In the genomic region with DNA sequence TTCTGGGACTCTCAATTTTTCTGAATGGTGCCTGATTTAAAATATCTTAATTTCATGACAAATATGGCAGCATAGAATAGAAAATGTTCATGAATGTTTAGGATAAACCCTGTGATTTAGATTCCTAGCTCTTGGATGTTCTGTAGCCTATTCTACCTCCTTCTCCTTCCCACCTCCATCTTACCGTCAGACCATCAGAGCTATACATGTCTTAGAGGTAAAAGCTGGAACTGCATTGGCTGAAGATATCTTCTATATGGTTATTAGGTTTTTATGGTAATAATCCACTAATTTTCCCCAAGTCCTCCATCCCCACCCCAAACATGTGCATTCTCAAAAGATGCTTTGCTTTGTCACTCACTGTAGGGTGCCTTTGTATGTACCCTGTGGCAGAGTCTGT, we compare ENCODE assay signal across 21 cellular contexts. TPM values are rescaled to one million over a fixed set of nuclear protein-coding genes. Genes with fewer than 3 reads are reported as not detected.
DNase-seq lines count a peak whose midpoint lies in the region; ATAC-seq, FAIRE-seq and TF ChIP-seq lines count a peak whose summit lies in the region.
"Had no signal": no experiment of that assay in that cellular context is flagged by ENCODE, and none has a peak within 500 bp of the region (broad histone marks: within the 10 kb centered on the region; RNA-seq: fewer than 3 reads in every experiment).

No MANE protein-coding gene starts in this region.

- H3K4me1 Mint-ChIP-seq in activated T-helper 1 cell treated with anti-CD3 and anti-CD28 coated beads, Interleukin-12 subunit alpha, Interleukin-12 subunit beta, Interleukin-2, Interleukin-4 antibody, amounts not matched to agents 30 ng/mL and 10 ng/mL and 1 ng/mL, durations not matched to agents 14 hours and 24 hours and 36 hours (ENCODE audit: low read depth): no peaks in the 10 kb centered on the region

- H3K36me3 ChIP-seq in DND-41 (ENCODE audit: insufficient read depth, low read length) (no peaks in the 10 kb centered on the region), esophagus muscularis mucosa (no peaks in the 10 kb centered on the region), neuronal stem cell (replicated peaks in 1 of 2; ENCODE audit: control insufficient read depth in 2 of 2, insufficient read depth in 2 of 2, low read length in 2 of 2) (no peaks in the 10 kb centered on the region), body of pancreas (replicated peaks in 1 of 2; ENCODE audit: insufficient read depth in 1 of 2, low read depth in 2 of 2) (no peaks in the 10 kb centered on the region)
- H3K36me3 ChIP-seq: BE2C had no signal

- no peak overlapping the region for H2AFZ ChIP-seq in DND-41 (ENCODE audit: low read depth, low read length)
- peak overlapping the region; percentile 70 for H2AFZ ChIP-seq in neuronal stem cell (ENCODE audit: low read length)

- TF ChIP-seq EP300 in A549 (IDR thresholded peaks at IDR 0.05): no peak
- TF ChIP-seq EP300 in esophagus muscularis mucosa (IDR thresholded peaks at IDR 0.05): no peak

- no peak for TF ChIP-seq POLR2A in A549 (IDR thresholded peaks at IDR 0.05; ENCODE audit: low read length)
- no peak for TF ChIP-seq POLR2A in esophagus muscularis mucosa (IDR thresholded peaks at IDR 0.05; ENCODE audit: low read depth)
- TF ChIP-seq POLR2A in body of pancreas (IDR thresholded peaks at IDR 0.05): no peak

- H3K27ac ChIP-seq in A549 (no peak overlapping the region), DND-41 (ENCODE audit: low read length) (no peak overlapping the region), esophagus muscularis mucosa (replicated peaks in 1 of 4) (peak overlapping the region in 3 of 4 donors; percentile 7 to 20 (median 16)), neuronal stem cell (replicated peaks; ENCODE audit: low read length) (no peak overlapping the region), body of pancreas (no peak overlapping the region)

- H3K4ac ChIP-seq in neuronal stem cell (ENCODE audit: low read length): no peak overlapping the region

- H3K79me2 ChIP-seq in DND-41 (ENCODE audit: insufficient read depth, low read length): no peaks in the 10 kb centered on the region

- H3K79me1 ChIP-seq in neuronal stem cell (ENCODE audit: low read depth, low read length): no peaks in the 10 kb centered on the region

- no peak overlapping the region for H3K23ac ChIP-seq in neuronal stem cell (ENCODE audit: low read depth, low read length, poor library complexity)

- H3K4me2 ChIP-seq in A549: no peak overlapping the region
- no peak overlapping the region for H3K4me2 ChIP-seq in DND-41 (ENCODE audit: insufficient read depth, low read length)
- H3K4me2 ChIP-seq in neuronal stem cell (ENCODE audit: insufficient read depth, low read length, poor library complexity, severe bottlenecking): no peak overlapping the region

- H3K36me3 Mint-ChIP-seq in activated T-helper 1 cell treated with anti-CD3 and anti-CD28 coated beads, Interleukin-12 subunit alpha, Interleukin-12 subunit beta, Interleukin-2, Interleukin-4 antibody, amounts not matched to agents 30 ng/mL and 10 ng/mL and 1 ng/mL, durations not matched to agents 14 hours and 24 hours and 36 hours (ENCODE audit: low read depth): no peaks in the 10 kb centered on the region

- no peaks in the 10 kb centered on the region for H3K27me3 Mint-ChIP-seq in activated T-helper 1 cell treated with anti-CD3 and anti-CD28 coated beads, Interleukin-12 subunit alpha, Interleukin-12 subunit beta, Interleukin-2, Interleukin-4 antibody, amounts not matched to agents 30 ng/mL and 10 ng/mL and 1 ng/mL, durations not matched to agents 14 hours and 24 hours and 36 hours (ENCODE audit: insufficient read depth)
- H3K27me3 Mint-ChIP-seq: CD4-positive, alpha-beta T cell had no signal

- no peak for DNase-seq in A549 (ENCODE audit: low read depth in 1 of 2, low spot score in 1 of 2)
- DNase-seq in DND-41: no peak
- DNase-seq in esophagus muscularis mucosa (ENCODE audit: extremely low spot score): no peak
- DNase-seq in neuronal stem cell (ENCODE audit: low spot score): no peak
- DNase-seq in NCI-H2196 treated with DMSO at 0.1 percent for 48 hours (lab: John Stamatoyannopoulos, UW; ENCODE audit: unreplicated experiment): no peak
- no peak for DNase-seq in body of pancreas
- DNase-seq in activated T-helper 1 cell treated with anti-CD3 and anti-CD28 coated beads, Interleukin-12 subunit alpha, Interleukin-12 subunit beta, Interleukin-2, Interleukin-4 antibody, amounts not matched to agents 30 ng/mL and 10 ng/mL and 1 ng/mL, durations not matched to agents 14 hours and 24 hours and 36 hours (ENCODE audit: low spot score): no peak
- DNase-seq: ACHN; BE2C; C1 segment of cervical spinal cord; Caco-2; CD4-positive, alpha-beta T cell; GDM1; GOT3; H7 had no signal

- H2BK15ac ChIP-seq in neuronal stem cell (ENCODE audit: low read length): no peak overlapping the region

- H3K14ac ChIP-seq in neuronal stem cell (ENCODE audit: low read length): no peak overlapping the region

- H3K18ac ChIP-seq in neuronal stem cell (ENCODE audit: low read length): no peak overlapping the region

- intact Hi-C loops in esophagus muscularis mucosa (cut with DNase I) (no loop called here), body of pancreas (cut with DNase I) (no loop called here)
- intact Hi-C loops in activated T-helper 1 cell treated with anti-CD3 and anti-CD28 coated beads, Interleukin-12 subunit alpha, Interleukin-12 subunit beta, Interleukin-2, Interleukin-4 antibody, amounts not matched to agents 30 ng/mL and 10 ng/mL and 1 ng/mL, durations not matched to agents 14 hours and 24 hours and 36 hours (cut with micrococcal nuclease): no loop called here

- H3K9me3 ChIP-seq in A549 (no peaks in the 10 kb centered on the region), DND-41 (ENCODE audit: insufficient read depth, low read length, severe bottlenecking) (no peaks in the 10 kb centered on the region), esophagus muscularis mucosa (no peaks in the 10 kb centered on the region), neuronal stem cell (replicated peaks in 1 of 2; ENCODE audit: control insufficient read depth in 2 of 2, insufficient read depth in 1 of 2, low read depth in 1 of 2, low read length in 2 of 2) (no peaks in the 10 kb centered on the region), body of pancreas (no peaks in the 10 kb centered on the region)
- H3K9me3 ChIP-seq: BE2C, Caco-2 had no signal

- H3K27ac Mint-ChIP-seq in activated T-helper 1 cell treated with anti-CD3 and anti-CD28 coated beads, Interleukin-12 subunit alpha, Interleukin-12 subunit beta, Interleukin-2, Interleukin-4 antibody, amounts not matched to agents 30 ng/mL and 10 ng/mL and 1 ng/mL, durations not matched to agents 14 hours and 24 hours and 36 hours: no peak overlapping the region
- H3K27ac Mint-ChIP-seq: CD4-positive, alpha-beta T cell; IgD-negative memory B cell had no signal

- no peaks in the 10 kb centered on the region for H3K9me3 Mint-ChIP-seq in activated T-helper 1 cell treated with anti-CD3 and anti-CD28 coated beads, Interleukin-12 subunit alpha, Interleukin-12 subunit beta, Interleukin-2, Interleukin-4 antibody, amounts not matched to agents 30 ng/mL and 10 ng/mL and 1 ng/mL, durations not matched to agents 14 hours and 24 hours and 36 hours
- H3K9me3 Mint-ChIP-seq: CD4-positive, alpha-beta T cell had no signal

- no peak overlapping the region for H2BK120ac ChIP-seq in neuronal stem cell (ENCODE audit: low read depth, low read length)

- H3K4me1 ChIP-seq in A549 (no peaks in the 10 kb centered on the region), DND-41 (ENCODE audit: insufficient read depth, low read length) (no peaks in the 10 kb centered on the region), esophagus muscularis mucosa (peaks cover 5 to 9% (median 9%) of the 10 kb centered on the region in 4 donors), neuronal stem cell (ENCODE audit: control insufficient read depth in 2 of 2, insufficient read depth in 1 of 2, low read depth in 1 of 2, low read length in 2 of 2) (peaks cover 0 to 6% of the 10 kb centered on the region in 2 donors), body of pancreas (no peaks in the 10 kb centered on the region)
- H3K4me1 ChIP-seq: BE2C, Caco-2 had no signal

- no peak overlapping the region for H2BK5ac ChIP-seq in neuronal stem cell (ENCODE audit: low read length)

- H3K9ac ChIP-seq in DND-41 (ENCODE audit: low read depth, low read length): no peak overlapping the region
- no peak overlapping the region for H3K9ac ChIP-seq in neuronal stem cell (ENCODE audit: low read depth, low read length, poor library complexity)

- TF ChIP-seq CTCF in A549 (IDR thresholded peaks at IDR 0.05) (no peak), DND-41 (IDR thresholded peaks at IDR 0.05; ENCODE audit: borderline replicate concordance, extremely low read depth, low read length, poor library complexity, severe bottlenecking) (no peak), esophagus muscularis mucosa (IDR thresholded peaks at IDR 0.05) (no peak), body of pancreas (IDR thresholded peaks at IDR 0.05) (no peak)

- H2BK12ac ChIP-seq in neuronal stem cell (ENCODE audit: low read length): no peak overlapping the region

- H3K27me3 ChIP-seq in DND-41 (ENCODE audit: insufficient read depth, low read length, poor library complexity): no peaks in the 10 kb centered on the region
- no peaks in the 10 kb centered on the region for H3K27me3 ChIP-seq in esophagus muscularis mucosa
- H3K27me3 ChIP-seq in neuronal stem cell (ENCODE audit: control insufficient read depth in 3 of 3, insufficient read depth in 3 of 3, low read depth in 1 of 3, low read length in 3 of 3): no peaks in the 10 kb centered on the region
- no peaks in the 10 kb centered on the region for H3K27me3 ChIP-seq in body of pancreas
- H3K27me3 ChIP-seq: BE2C had no signal

- peak; percentile 50 to 59; a peak in 4 of 6 replicates for ATAC-seq in A549
- peak; percentile 27; the same call in 1 of the 3 replicates for ATAC-seq in DND-41 (ENCODE audit: insufficient read depth, low read depth)
- ATAC-seq in GM18907 (IDR thresholded peaks at IDR 0.05; ENCODE audit: unreplicated experiment): no peak
- ATAC-seq in body of pancreas: no peak

- H4K8ac ChIP-seq in neuronal stem cell (ENCODE audit: low read depth, low read length): no peak overlapping the region

- H4K20me1 ChIP-seq in DND-41 (ENCODE audit: insufficient read depth, low read length): no peaks in the 10 kb centered on the region

- no peak overlapping the region for H2AK5ac ChIP-seq in neuronal stem cell (ENCODE audit: low read depth, low read length)

- POLR2A ChIA-PET in A549 (lab: Yijun Ruan, JAX): no interaction called here

- no peak overlapping the region for H4K91ac ChIP-seq in neuronal stem cell (ENCODE audit: low read depth, low read length, poor library complexity)

- FAIRE-seq in A549 (lab: Jason Lieb, UNC): no peak
- FAIRE-seq: D721Med, GM12892, GM18507, HepG2 had no signal

- H3K4me3 ChIP-seq in A549 (no peak overlapping the region), DND-41 (ENCODE audit: low read depth in 1 of 2, low read length in 2 of 2) (no peak overlapping the region), esophagus muscularis mucosa (no peak overlapping the region), neuronal stem cell (ENCODE audit: low read length in 2 of 2) (no peak overlapping the region), body of pancreas (no peak overlapping the region)

- no peak overlapping the region for H3K4me3 Mint-ChIP-seq in activated T-helper 1 cell treated with anti-CD3 and anti-CD28 coated beads, Interleukin-12 subunit alpha, Interleukin-12 subunit beta, Interleukin-2, Interleukin-4 antibody, amounts not matched to agents 30 ng/mL and 10 ng/mL and 1 ng/mL, durations not matched to agents 14 hours and 24 hours and 36 hours
- H3K4me3 Mint-ChIP-seq: CD4-positive, alpha-beta T cell; IgD-negative memory B cell had no signal

- WGBS in A549 (ENCODE audit: missing lambda C conversion rate): 69% methylated on average over 1 of the region's 1 CpG
- WGBS in esophagus muscularis mucosa: 86% methylated on average over 1 of the region's 1 CpG
- no CpG with 5 or more reads among the region's 1 CpG for WGBS in neuronal stem cell (ENCODE audit: extremely low coverage in 2 of 2, insufficient read length in 2 of 2, insufficient replicate concordance in 1 of 2), 2 donors
- WGBS in body of pancreas, 2 donors: 86 to 96% methylated on average over 1 of the region's 1 CpG

- CTCF ChIA-PET in A549 (lab: Yijun Ruan, JAX): interaction anchor here (1.0 to 1.1 kb wide), 2 partner anchors 16 to 37 kb away, joined by 3 read pairs; no protein-coding TSS in a partner anchor

- TF ChIP-seq RAD21 in A549 (conservative IDR thresholded peaks at IDR 0.05 in 1 of 2, IDR thresholded peaks at IDR 0.05 in 1 of 2): no peak

RNA-seq across cellular contexts. Expression of gene CSTF3, which starts 46.9 kb away (rescaled TPM):
- polyA plus RNA-seq in A549 (2011; rRNA removed) (41.4 and 53.9 TPM in 2 replicates), A549 (2017; fragmentation: RNase III; extraction: RNeasy Plus Mini Kit Qiagen cat#74134 plus additional on column Dnase treatment) (53.2 to 67.5 TPM (median 57.1 TPM) in 3 replicates)
- 16.2 and 18.5 TPM in 2 replicates for polyA plus RNA-seq in A549 (2012; cell fraction: cytosol; rRNA removed)
- polyA plus RNA-seq in A549 (2012; cell fraction: nucleus; rRNA removed): 14.6 and 27.3 TPM in 2 replicates
- 51.9 and 53.2 TPM in 2 replicates for polyA minus RNA-seq in A549 (2011; rRNA and poly(A)+ RNA removed)
- total RNA-seq in esophagus muscularis mucosa (10 to 100 TPM in 1 of 4 donors, 1 to 10 TPM in 3; 7.1 to 12.5 (median 9.5) TPM), body of pancreas (10 to 100 TPM in 1 of 2 donors, 1 to 10 TPM in 1; 8.9 to 20.5 TPM)
- 93.9 TPM for polyA plus RNA-seq in neuronal stem cell (2013, experiment 1 of 2)
- polyA plus RNA-seq in neuronal stem cell (2013, experiment 2 of 2): 93.8 TPM
- total RNA-seq in activated T-helper 1 cell treated with anti-CD3 and anti-CD28 coated beads, Interleukin-12 subunit alpha, Interleukin-12 subunit beta, Interleukin-2, Interleukin-4 antibody, amounts not matched to agents 30 ng/mL and 10 ng/mL and 1 ng/mL, durations not matched to agents 14 hours and 24 hours and 36 hours: 34.9 and 36.5 TPM in 2 replicates

RNA-seq across cellular contexts. Expression of gene HIPK3, which starts 49.0 kb away (rescaled TPM):
- polyA plus RNA-seq in A549 (2011; rRNA removed) (31.6 and 37.5 TPM in 2 replicates), A549 (2017; fragmentation: RNase III; extraction: RNeasy Plus Mini Kit Qiagen cat#74134 plus additional on column Dnase treatment) (12.7 to 15.7 TPM (median 15.1 TPM) in 3 replicates)
- 5.3 and 7.1 TPM in 2 replicates for polyA plus RNA-seq in A549 (2012; cell fraction: cytosol; rRNA removed)
- polyA plus RNA-seq in A549 (2012; cell fraction: nucleus; rRNA removed): 4.5 and 6.0 TPM in 2 replicates
- 93.0 and 111 TPM in 2 replicates for polyA minus RNA-seq in A549 (2011; rRNA and poly(A)+ RNA removed)
- total RNA-seq in esophagus muscularis mucosa (100 to 1,000 TPM; 244 to 362 (median 344) TPM), body of pancreas (10 to 100 TPM; 51.7 to 57.1 TPM)
- 5.2 TPM for polyA plus RNA-seq in neuronal stem cell (2013, experiment 1 of 2)
- polyA plus RNA-seq in neuronal stem cell (2013, experiment 2 of 2): 5.3 TPM
- total RNA-seq in activated T-helper 1 cell treated with anti-CD3 and anti-CD28 coated beads, Interleukin-12 subunit alpha, Interleukin-12 subunit beta, Interleukin-2, Interleukin-4 antibody, amounts not matched to agents 30 ng/mL and 10 ng/mL and 1 ng/mL, durations not matched to agents 14 hours and 24 hours and 36 hours: 37.7 and 38.8 TPM in 2 replicates

Comparison
In these comparisons a context has a peak if more than half of its experiments do, and no peak if none do; other contexts are left out.
1. ATAC-seq: peak in A549 (2 of 2) and DND-41 (single experiment); none in GM18907 (single experiment) and body of pancreas (single experiment).
2. H3K27ac ChIP-seq: peak in esophagus muscularis mucosa (3 of 4); none in A549 (0 of 2), DND-41 (single experiment), neuronal stem cell (single experiment) and body of pancreas (0 of 4).